In genomic region chr12:68538722-68539614, GRCh38 we compare ENCODE assay signal across 1 cellular context.
TF ChIP-seq lines count a peak whose summit lies in the region.

No MANE protein-coding gene starts in this region.

TF ChIP-seq in WTC11, 78 proteins besides CTCF, POLR2A, EP300 and RAD21 (continued from another document):
- no peak for TF ChIP-seq NR3C1 (CRISPR knock-in tag; conservative IDR thresholded peaks at IDR 0.05; ENCODE audit: low read depth)
- TF ChIP-seq SOX15 (CRISPR knock-in tag; IDR thresholded peaks at IDR 0.05) = no peak
- TF ChIP-seq KAT7 (CRISPR knock-in tag; IDR thresholded peaks at IDR 0.05; ENCODE audit: borderline replicate concordance) = no peak
- TF ChIP-seq CBFB (CRISPR knock-in tag; IDR thresholded peaks at IDR 0.05; ENCODE audit: low read depth) = no peak
- TF ChIP-seq NR1H2 (CRISPR knock-in tag; IDR thresholded peaks at IDR 0.05) = no peak
- TF ChIP-seq GTF2I (CRISPR knock-in tag; conservative IDR thresholded peaks at IDR 0.05) = no peak
